In genomic region chr22:30426395-30427353, GRCh38 we compare ENCODE assay signal across 8 cellular contexts. TPM values are rescaled to one million over a fixed set of nuclear protein-coding genes. Genes with fewer than 3 reads are reported as not detected.
DNase-seq lines count a peak whose midpoint lies in the region; ATAC-seq lines count a peak whose summit lies in the region.

No MANE protein-coding gene starts in this region.

- DNase-seq in G401 (ENCODE audit: low spot score) (peak; percentile 71), NCI-H1436 treated with DMSO at 0.1 percent for 48 hours (lab: John Stamatoyannopoulos, UW) (peak; percentile 72), amniotic epithelial cell (ENCODE audit: low read depth) (peak; percentile 75), left ventricle myocardium superior (peak; percentile 80), putamen (ENCODE audit: low spot score) (peak; percentile 63)

- peak overlapping the region; percentile 90 for H3K4me3 Mint-ChIP-seq in T-helper 1 cell treated with Interleukin-12 subunit alpha and Interleukin-12 subunit beta and Interleukin-4 antibody, amounts not matched to agents 30 μg/mL and 1 μg/mL, for 36 hours

- H3K27ac ChIP-seq in urinary bladder (ENCODE audit: low read depth) = no peak overlapping the region

- peak; percentile 10 for ATAC-seq in left ventricle myocardium superior
- no peak for ATAC-seq in HG02981 (IDR thresholded peaks at IDR 0.05; ENCODE audit: unreplicated experiment)

- no peaks in the 10 kb centered on the region for H3K4me1 ChIP-seq in urinary bladder (ENCODE audit: insufficient read depth)

- no peaks in the 10 kb centered on the region for H3K27me3 Mint-ChIP-seq in T-helper 1 cell treated with Interleukin-12 subunit alpha and Interleukin-12 subunit beta and Interleukin-4 antibody, amounts not matched to agents 30 μg/mL and 1 μg/mL, for 36 hours (ENCODE audit: low read depth)

- in situ Hi-C loops in G401 (cut with HindIII; ENCODE audit: low sequenced_read_pairs) = no loop called here

- 54% methylated on average over 29 of the region's 29 CpGs for WGBS in urinary bladder

- peak overlapping the region; percentile 50 for H3K4me3 ChIP-seq in urinary bladder (ENCODE audit: low read depth, low read length)

- intact Hi-C loops in left ventricle myocardium superior (cut with micrococcal nuclease) = no loop called here

- no peaks in the 10 kb centered on the region for H3K9me3 Mint-ChIP-seq in T-helper 1 cell treated with Interleukin-12 subunit alpha and Interleukin-12 subunit beta and Interleukin-4 antibody, amounts not matched to agents 30 μg/mL and 1 μg/mL, for 36 hours

- H3K36me3 ChIP-seq in urinary bladder (ENCODE audit: insufficient read depth) = no peaks in the 10 kb centered on the region

- H3K4me1 Mint-ChIP-seq in T-helper 1 cell treated with Interleukin-12 subunit alpha and Interleukin-12 subunit beta and Interleukin-4 antibody, amounts not matched to agents 30 μg/mL and 1 μg/mL, for 36 hours (ENCODE audit: low read depth) = peaks cover 37% of the 10 kb centered on the region

- H3K27ac Mint-ChIP-seq in T-helper 1 cell treated with Interleukin-12 subunit alpha and Interleukin-12 subunit beta and Interleukin-4 antibody, amounts not matched to agents 30 μg/mL and 1 μg/mL, for 36 hours = peak overlapping the region; percentile 92

- H3K36me3 Mint-ChIP-seq in T-helper 1 cell treated with Interleukin-12 subunit alpha and Interleukin-12 subunit beta and Interleukin-4 antibody, amounts not matched to agents 30 μg/mL and 1 μg/mL, for 36 hours (ENCODE audit: low read depth) = peaks cover 17% of the 10 kb centered on the region

RNA-seq across cellular contexts. Expression of gene MTFP1, which starts 1.1 kb away (rescaled TPM):
- 79.7 and 96.7 TPM in 2 replicates for total RNA-seq in G401 (2014; rRNA removed; shearing (Covaris generic))
- total RNA-seq in left ventricle myocardium superior = 16.3 TPM
- total RNA-seq in urinary bladder = 2.1 TPM
- 7.7 TPM for polyA plus RNA-seq in urinary bladder

RNA-seq across cellular contexts. Expression of gene SEC14L2, which starts 29.9 kb away (rescaled TPM):
- total RNA-seq in G401 (2014; rRNA removed; shearing (Covaris generic)) = 13.1 and 15.8 TPM in 2 replicates
- total RNA-seq in left ventricle myocardium superior (0.82 TPM), urinary bladder (6.2 TPM)
- 11.0 TPM for polyA plus RNA-seq in urinary bladder

RNA-seq across cellular contexts. Expression of gene RNF215, which starts 39.5 kb away (rescaled TPM):
- total RNA-seq in G401 (2014; rRNA removed; shearing (Covaris generic)) = 20.5 and 23.2 TPM in 2 replicates
- total RNA-seq in left ventricle myocardium superior (5.4 TPM), urinary bladder (10.7 TPM)
- polyA plus RNA-seq in urinary bladder = 18.8 TPM

RNA-seq across cellular contexts. Expression of gene SEC14L3, which starts 45.1 kb away (rescaled TPM):
- not detected in 2 replicates for total RNA-seq in G401 (2014; rRNA removed; shearing (Covaris generic))
- total RNA-seq in left ventricle myocardium superior (not detected), urinary bladder (not detected)
- polyA plus RNA-seq in urinary bladder = not detected
